Comparison of ENCODE assay signal across 1 cellular context in genomic region chr12:19003987-19004619, GRCh38.
TF ChIP-seq lines count a peak whose summit lies in the region.

No MANE protein-coding gene starts in this region.

TF ChIP-seq in HCT116, 20 proteins besides CTCF, POLR2A, EP300 and RAD21 (continued from another document):
- no peak for TF ChIP-seq ATF3 (IDR thresholded peaks at IDR 0.05)
- TF ChIP-seq SRF (IDR thresholded peaks at IDR 0.05; ENCODE audit: low read depth): no peak
- TF ChIP-seq ZFX (IDR thresholded peaks at IDR 0.05): no peak
- TF ChIP-seq ELF1 (IDR thresholded peaks at IDR 0.05; ENCODE audit: borderline replicate concordance, low read depth): no peak
- TF ChIP-seq ZNF274 (IDR thresholded peaks at IDR 0.05; ENCODE audit: low read depth, low read length): no peak
- no peak for TF ChIP-seq MAX (IDR thresholded peaks at IDR 0.05)
- TF ChIP-seq EZH2phosphoT487 (IDR thresholded peaks at IDR 0.05; ENCODE audit: borderline replicate concordance): no peak
- TF ChIP-seq REST (IDR thresholded peaks at IDR 0.05; ENCODE audit: low read depth): no peak
- TF ChIP-seq CEBPB (IDR thresholded peaks at IDR 0.05; ENCODE audit: low read depth): no peak
